ENCODE assay signal across 8 cellular contexts in genomic region chr11:117316197-117316961, GRCh38. TPM values are rescaled to one million over a fixed set of nuclear protein-coding genes. Genes with fewer than 3 reads are reported as not detected.
DNase-seq lines count a peak whose midpoint lies in the region; ATAC-seq, FAIRE-seq and TF ChIP-seq lines count a peak whose summit lies in the region.

Gene BACE1 (minus strand): TSS chr11:117316256. CDS start chr11:117315795, 461 bp downstream.

- peaks cover 0 to 12% (median 6%) of the 10 kb centered on the region in 7 donors for H3K4me1 Mint-ChIP-seq in naive thymus-derived CD4-positive, alpha-beta T cell

- H3K27me3 Mint-ChIP-seq in naive thymus-derived CD4-positive, alpha-beta T cell, result peaks cover 30 to 67% (median 37%) of the 10 kb centered on the region in 5 donors

- TF ChIP-seq CTCF in AG10803 (conservative IDR thresholded peaks at IDR 0.05; ENCODE audit: low read length), result peak; percentile 58
- TF ChIP-seq CTCF in vagina (IDR thresholded peaks at IDR 0.05), result peak in 2 of 3 experiments; percentile 8 to 24

- no peak within 1 kb of the TSS for H3K27ac Mint-ChIP-seq in activated naive CD4-positive, alpha-beta T cell treated with anti-CD3 and anti-CD28 coated beads, Interleukin-2, amount 50 U/mL, for 72 hours
- H3K27ac Mint-ChIP-seq in naive thymus-derived CD4-positive, alpha-beta T cell, result peak within 1 kb of the TSS in 3 of 9 donors; percentile 5 to 74 (median 26)

- intact Hi-C loops in naive thymus-derived CD4-positive, alpha-beta T cell (cut with micrococcal nuclease), result loop anchor here (1.0 kb wide), 1 partner anchor 11 kb away; the partner anchor contains the start of gene CEP164 (in 2 of the 2)
- intact Hi-C loops in vagina (cut with DNase I), result loop anchor here (5.0 kb wide), 1 partner anchor 84 kb away; the partner anchor contains the start of genes PCSK7 and RNF214

- no peaks in the 10 kb centered on the region for H3K36me3 ChIP-seq in naive thymus-derived CD4-positive, alpha-beta T cell (ENCODE audit: control insufficient read depth in 2 of 3, insufficient read depth in 3 of 3, low read length in 3 of 3)
- H3K36me3 ChIP-seq in vagina, result no peaks in the 10 kb centered on the region

- TF ChIP-seq POLR2A in H54 (IDR thresholded peaks at IDR 0.05; ENCODE audit: low read depth, low read length) (peak; percentile 47), vagina (IDR thresholded peaks at IDR 0.05) (no peak)

- H3K27ac ChIP-seq in naive thymus-derived CD4-positive, alpha-beta T cell (ENCODE audit: low read depth, low read length), result no peak within 1 kb of the TSS
- H3K27ac ChIP-seq in vagina, result peak within 1 kb of the TSS; percentile 56

- CTCF ChIA-PET in naive thymus-derived CD4-positive, alpha-beta T cell (lab: Charles Lee), result no interaction called here

- H3K9me3 Mint-ChIP-seq in activated naive CD4-positive, alpha-beta T cell treated with anti-CD3 and anti-CD28 coated beads, Interleukin-2, amount 50 U/mL, for 72 hours, result no peaks in the 10 kb centered on the region
- H3K9me3 Mint-ChIP-seq in naive thymus-derived CD4-positive, alpha-beta T cell, result no peaks in the 10 kb centered on the region

- no peaks in the 10 kb centered on the region for H3K9me3 ChIP-seq in naive thymus-derived CD4-positive, alpha-beta T cell (ENCODE audit: control insufficient read depth in 2 of 3, low read length in 3 of 3)
- no peaks in the 10 kb centered on the region for H3K9me3 ChIP-seq in vagina

- peaks cover 7 to 9% of the 10 kb centered on the region in 2 donors for H3K4me1 ChIP-seq in naive thymus-derived CD4-positive, alpha-beta T cell (ENCODE audit: control insufficient read depth in 2 of 2, insufficient read depth in 2 of 2, low read length in 2 of 2)
- H3K4me1 ChIP-seq in vagina, result peaks cover 39% of the 10 kb centered on the region

- H3K36me3 Mint-ChIP-seq in activated naive CD4-positive, alpha-beta T cell treated with anti-CD3 and anti-CD28 coated beads, Interleukin-2, amount 50 U/mL, for 72 hours, result peaks cover 0 to 7% of the 10 kb centered on the region in 2 donors
- H3K36me3 Mint-ChIP-seq in naive thymus-derived CD4-positive, alpha-beta T cell, result no peaks in the 10 kb centered on the region

- FAIRE-seq in H54 (lab: Jason Lieb, UNC), result peak; percentile 93
- FAIRE-seq in frontal cortex (lab: Jason Lieb, UNC), result no peak

- peak; percentile 9 to 26 for ATAC-seq in activated naive CD4-positive, alpha-beta T cell treated with anti-CD3 and anti-CD28 coated beads, Interleukin-2, amount 50 U/mL, for 72 hours
- peak; percentile 52 for ATAC-seq in naive thymus-derived CD4-positive, alpha-beta T cell
- ATAC-seq in HG02970 (IDR thresholded peaks at IDR 0.05; ENCODE audit: low FRiP score, unreplicated experiment), result no peak

- peak; percentile 82 for DNase-seq in AG10803 (ENCODE audit: low read depth)
- DNase-seq in H54 (ENCODE audit: insufficient read length, low spot score), result peak; percentile 83
- peak; percentile 77 for DNase-seq in NCI-H510A treated with DMSO at 0.1 percent for 48 hours (lab: John Stamatoyannopoulos, UW)
- DNase-seq in activated naive CD4-positive, alpha-beta T cell treated with anti-CD3 and anti-CD28 coated beads, Interleukin-2, amount 50 U/mL, for 72 hours (ENCODE audit: low spot score in 2 of 2), result no peak
- peak; percentile 89 to 90 for DNase-seq in frontal cortex (ENCODE audit: low spot score in 2 of 2)
- peak in 2 of 9 donors; percentile 10 to 13 for DNase-seq in naive thymus-derived CD4-positive, alpha-beta T cell
- DNase-seq in vagina (ENCODE audit: extremely low spot score in 2 of 2), result no peak

- POLR2A ChIA-PET in naive thymus-derived CD4-positive, alpha-beta T cell (lab: Charles Lee), result no interaction called here

- peaks cover 0 to 7% of the 10 kb centered on the region in 2 donors for H3K27me3 ChIP-seq in naive thymus-derived CD4-positive, alpha-beta T cell (ENCODE audit: control insufficient read depth in 2 of 2, insufficient read depth in 2 of 2, low read length in 2 of 2)
- H3K27me3 ChIP-seq in vagina, result no peaks in the 10 kb centered on the region

- H3K4me3 ChIP-seq in AG10803 (ENCODE audit: low read length) (peak within 1 kb of the TSS; percentile 79), vagina (peak within 1 kb of the TSS; percentile 86 to 89)
- peak within 1 kb of the TSS; percentile 47 for H3K4me3 ChIP-seq in naive thymus-derived CD4-positive, alpha-beta T cell (ENCODE audit: low read length)

- peak within 1 kb of the TSS; percentile 38 to 87 (median 76) for H3K4me3 Mint-ChIP-seq in naive thymus-derived CD4-positive, alpha-beta T cell

RNA-seq across cellular contexts. Expression of gene BACE1, which starts in this region (rescaled TPM):
- total RNA-seq in activated naive CD4-positive, alpha-beta T cell treated with anti-CD3 and anti-CD28 coated beads, Interleukin-2, amount 50 U/mL, for 72 hours, result under 1 TPM; 0.11 to 0.39 TPM
- total RNA-seq in frontal cortex (21.2 TPM), vagina (25.8 TPM)
- total RNA-seq in naive thymus-derived CD4-positive, alpha-beta T cell, result 1 to 10 TPM in 1 of 5 experiments, under 1 TPM in 4; 0.27 to 2.0 (median 0.34) TPM
- under 1 TPM; 0.23 to 0.37 TPM for polyA plus RNA-seq in naive thymus-derived CD4-positive, alpha-beta T cell

Comparison
In these comparisons a context has a peak if more than half of its experiments do, and no peak if none do; other contexts are left out.
1. Peak in ATAC-seq in activated naive CD4-positive, alpha-beta T cell treated with anti-CD3 and anti-CD28 coated beads, Interleukin-2, amount 50 U/mL, for 72 hours; RNA of the gene not detected or under 1 TPM.
2. DNase-seq: peak in AG10803 (single experiment), H54 (single experiment), NCI-H510A treated with DMSO at 0.1 percent for 48 hours (single experiment) and frontal cortex (2 of 2); none in activated naive CD4-positive, alpha-beta T cell treated with anti-CD3 and anti-CD28 coated beads, Interleukin-2, amount 50 U/mL, for 72 hours (0 of 2) and vagina (0 of 2).
3. Peak in every context shown above with its lines, with median percentiles within 50 percentile points of each other: H3K4me3 ChIP-seq.